18 cellular contexts compared by ENCODE assay signal in genomic region chr1:115922806-115923205, GRCh38. TPM values are rescaled to one million over a fixed set of nuclear protein-coding genes. Genes with fewer than 3 reads are reported as not detected.
DNase-seq lines count a peak whose midpoint lies in the region; ATAC-seq and TF ChIP-seq lines count a peak whose summit lies in the region.
"Had no signal": no experiment of that assay in that cellular context is flagged by ENCODE, and none has a peak within 500 bp of the region (broad histone marks: within the 10 kb centered on the region; RNA-seq: fewer than 3 reads in every experiment).

No MANE protein-coding gene starts in this region.

- TF ChIP-seq CTCF in Loucy (conservative IDR thresholded peaks at IDR 0.05; ENCODE audit: low read length) (no peak), WERI-Rb-1 (IDR thresholded peaks at IDR 0.05; ENCODE audit: low read depth, low read length) (no peak), nephron progenitor cell (IDR thresholded peaks at IDR 0.05) (no peak), heart left ventricle (IDR thresholded peaks at IDR 0.05) (no peak)

- H3K9me3 Mint-ChIP-seq in nephron progenitor cell: no peaks in the 10 kb centered on the region
- H3K9me3 Mint-ChIP-seq: IgD-negative memory B cell had no signal

- H3K27me3 ChIP-seq in Loucy (ENCODE audit: insufficient read depth, low read length, poor library complexity, severe bottlenecking) (no peaks in the 10 kb centered on the region), WERI-Rb-1 (ENCODE audit: insufficient read depth, low read depth, severe bottlenecking) (no peaks in the 10 kb centered on the region), heart left ventricle (peaks cover 0 to 4% (median 0%) of the 10 kb centered on the region in 9 donors)

- DNase-seq in DMS 273 (lab: John Stamatoyannopoulos, UW; ENCODE audit: unreplicated experiment): peak; percentile 37
- no peak for DNase-seq in DMS 273 treated with DMSO at 0.1 percent for 48 hours (lab: John Stamatoyannopoulos, UW)
- peak; percentile 18 for DNase-seq in WERI-Rb-1
- DNase-seq in nephron progenitor cell: peak; percentile 3
- no peak for DNase-seq in heart left ventricle
- no peak for DNase-seq in LoVo (ENCODE audit: low spot score)
- DNase-seq: Caco-2, NCI-H1694 treated with DMSO at 0.1 percent for 48 hours, NCI-H774, SHP77 treated with DMSO at 0.1 percent for 48 hours, SW 1271 had no signal

- H3K4me2 ChIP-seq in Loucy (ENCODE audit: low read depth, low read length, poor library complexity, severe bottlenecking): peak overlapping the region; percentile 67

- no peaks in the 10 kb centered on the region for H4K20me1 ChIP-seq in Loucy (ENCODE audit: insufficient read depth, low read length, poor library complexity, severe bottlenecking)

- H3K27ac ChIP-seq in WERI-Rb-1: no peak overlapping the region
- H3K27ac ChIP-seq in heart left ventricle: no peak overlapping the region
- H3K27ac ChIP-seq: 22Rv1, C4-2B had no signal

- no peak overlapping the region for H3K27ac Mint-ChIP-seq in nephron progenitor cell
- H3K27ac Mint-ChIP-seq: IgD-negative memory B cell had no signal

- H3K36me3 ChIP-seq in Loucy (ENCODE audit: insufficient read depth, low read length) (no peaks in the 10 kb centered on the region), WERI-Rb-1 (no peaks in the 10 kb centered on the region), heart left ventricle (no peaks in the 10 kb centered on the region)
- H3K36me3 ChIP-seq: HAP-1 had no signal

- H3K36me3 Mint-ChIP-seq in nephron progenitor cell (ENCODE audit: low read depth): no peaks in the 10 kb centered on the region
- H3K36me3 Mint-ChIP-seq: IgD-negative memory B cell had no signal

- H3F3A ChIP-seq in Loucy (ENCODE audit: low read depth): no peaks in the 10 kb centered on the region

- no peaks in the 10 kb centered on the region for H3K79me2 ChIP-seq in Loucy (ENCODE audit: insufficient read depth, low read length)

- H3K4me1 ChIP-seq in Loucy (ENCODE audit: insufficient read depth, low read length, poor library complexity, severe bottlenecking) (peaks cover 31% of the 10 kb centered on the region), heart left ventricle (no peaks in the 10 kb centered on the region)
- H3K4me1 ChIP-seq: Caco-2 had no signal

- no peaks in the 10 kb centered on the region for H3K9me3 ChIP-seq in Loucy (ENCODE audit: insufficient read depth, low read depth, low read length)
- no peaks in the 10 kb centered on the region for H3K9me3 ChIP-seq in WERI-Rb-1 (ENCODE audit: severe bottlenecking)
- no peaks in the 10 kb centered on the region for H3K9me3 ChIP-seq in heart left ventricle
- H3K9me3 ChIP-seq: Caco-2, HAP-1 had no signal

- H3K27me3 Mint-ChIP-seq in nephron progenitor cell (ENCODE audit: low read depth, poor library complexity): peaks cover 3% of the 10 kb centered on the region
- H3K27me3 Mint-ChIP-seq: IgD-negative memory B cell had no signal

- ATAC-seq in SK-N-SH treated with all-trans-retinoic acid at 6 μM for 48 hours (no peak), heart left ventricle (no peak)
- ATAC-seq: GM12878 had no signal

- H3K4me3 Mint-ChIP-seq in nephron progenitor cell: no peak overlapping the region

- no peak for TF ChIP-seq POLR2A in heart left ventricle (IDR thresholded peaks at IDR 0.05)

- intact Hi-C loops in heart left ventricle (cut with DNase I): no loop called here

- H3K4me1 Mint-ChIP-seq in nephron progenitor cell: peaks cover 28% of the 10 kb centered on the region

- H3K4me3 ChIP-seq in Loucy (ENCODE audit: low read length, poor library complexity, severe bottlenecking) (no peak overlapping the region), WERI-Rb-1 (ENCODE audit: low read depth, low read length) (no peak overlapping the region), heart left ventricle (no peak overlapping the region)
- H3K4me3 ChIP-seq: GM12878, HAP-1 had no signal

- H3K9ac ChIP-seq in Loucy (ENCODE audit: low read depth, low read length, poor library complexity, severe bottlenecking): no peak overlapping the region

- 0 out of 2 replicates have a peak overlapping the region, but pooled peaks have one; percentile 22 for H2AFZ ChIP-seq in Loucy (ENCODE audit: low read length)

- no peaks in the 10 kb centered on the region for H3K9me2 ChIP-seq in Loucy (replicated peaks; ENCODE audit: low read depth, low read length)

- 63 to 68% (median 65%) methylated on average over 5 of the region's 5 CpGs for WGBS in heart left ventricle, 4 donors

TF ChIP-seq in SK-N-SH treated with all-trans-retinoic acid at 6 μM for 48 hours, 23 proteins besides CTCF, POLR2A, EP300 and RAD21:
- TF ChIP-seq OSR1 (CRISPR knock-in tag; IDR thresholded peaks at IDR 0.05) (no peak), ARNTL (CRISPR knock-in tag; IDR thresholded peaks at IDR 0.05; ENCODE audit: borderline replicate concordance, low read depth) (no peak)

RNA-seq across cellular contexts. Expression of gene SLC22A15, which starts 53.5 kb away (rescaled TPM):
- total RNA-seq in heart left ventricle: 1 to 10 TPM; 5.2 to 9.4 (median 8.1) TPM
- 1 to 10 TPM; 2.7 to 4.1 TPM for polyA plus RNA-seq in heart left ventricle

Comparison
In these comparisons a context has a peak if more than half of its experiments do, and no peak if none do; other contexts are left out.
1. DNase-seq: peak in DMS 273 (single experiment), WERI-Rb-1 (single experiment) and nephron progenitor cell (single experiment); none in DMS 273 treated with DMSO at 0.1 percent for 48 hours (single experiment), heart left ventricle (0 of 5) and LoVo (single experiment).